27 cellular contexts compared by ENCODE assay signal in the genomic region with DNA sequence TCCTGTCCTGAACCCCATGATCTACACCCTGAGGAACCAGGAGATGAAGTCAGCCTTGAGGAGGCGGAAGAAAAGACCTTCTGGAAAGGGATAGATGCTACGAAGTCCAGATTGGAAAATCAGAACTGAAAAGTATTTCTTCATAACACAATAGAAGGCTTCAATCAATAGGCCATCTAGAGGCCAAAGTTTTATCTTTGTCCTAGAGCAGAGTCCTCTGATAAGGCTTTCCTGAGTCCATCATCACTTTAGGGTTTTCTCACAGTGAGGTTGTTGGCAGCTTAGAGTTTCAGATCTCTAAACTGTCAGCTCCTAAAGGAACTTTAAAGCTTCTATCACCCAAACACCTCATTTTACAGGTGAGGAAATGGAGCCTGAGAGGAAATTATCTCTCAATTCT. TPM values are rescaled to one million over a fixed set of nuclear protein-coding genes. Genes with fewer than 3 reads are reported as not detected.
DNase-seq lines count a peak whose midpoint lies in the region; ATAC-seq, FAIRE-seq and TF ChIP-seq lines count a peak whose summit lies in the region.
"Had no signal": no experiment of that assay in that cellular context is flagged by ENCODE, and none has a peak within 500 bp of the region (broad histone marks: within the 10 kb centered on the region; RNA-seq: fewer than 3 reads in every experiment).

No MANE protein-coding gene starts in this region.

- H3K4me2 ChIP-seq in OCI-LY3 (ENCODE audit: low read length) (no peak overlapping the region), HepG2 (ENCODE audit: low read depth, low read length) (no peak overlapping the region), mesendoderm (ENCODE audit: low read length) (no peak overlapping the region)
- H3K4me2 ChIP-seq: A549; BLaER1 treated with 17β-estradiol and CSF1 and Interleukin-3, amounts not matched to agents 10 nM and 100 nM; GM23338 had no signal

- no peak overlapping the region for H3K23ac ChIP-seq in mesendoderm (ENCODE audit: low read length)

- intact Hi-C loops in HepG2 (cut with micrococcal nuclease; ENCODE audit: unreplicated experiment), result no loop called here
- intact Hi-C loops in natural killer cell (cut with micrococcal nuclease), result no loop called here

- WGBS in HepG2 (ENCODE audit: low lambda C conversion rate), result 18% methylated on average over 2 of the region's 2 CpGs
- no CpG with 5 or more reads among the region's 2 CpGs for WGBS in mesendoderm (ENCODE audit: extremely low coverage, insufficient coverage, low lambda C conversion rate)

- BruUV-seq in HepG2 (replicated peaks; lab: Mats Ljungman, UMichigan), result no TSS peak

- no peak overlapping the region for H3K9ac ChIP-seq in OCI-LY3 (ENCODE audit: low read length)
- H3K9ac ChIP-seq in HepG2 (ENCODE audit: insufficient read depth, low read depth, low read length), result no peak overlapping the region
- H3K9ac ChIP-seq in mesendoderm (ENCODE audit: low read length), result no peak overlapping the region
- H3K9ac ChIP-seq: BLaER1 treated with 17β-estradiol and CSF1 and Interleukin-3, amounts not matched to agents 10 nM and 100 nM had no signal

- H4K20me1 ChIP-seq in OCI-LY3 (ENCODE audit: insufficient read depth, low read length) (no peaks in the 10 kb centered on the region), HepG2 (ENCODE audit: insufficient read depth, low read length) (no peaks in the 10 kb centered on the region)
- H4K20me1 ChIP-seq: BLaER1 treated with 17β-estradiol and CSF1 and Interleukin-3, amounts not matched to agents 10 nM and 100 nM had no signal

- H2BK5ac ChIP-seq in mesendoderm (ENCODE audit: low read length), result no peak overlapping the region

- H3K4me1 ChIP-seq in OCI-LY3 (ENCODE audit: low read length) (peaks cover under 1% of the 10 kb centered on the region), HepG2 (ENCODE audit: insufficient read depth, low read length) (peaks cover 19% of the 10 kb centered on the region), mesendoderm (ENCODE audit: control insufficient read depth, low read depth, low read length) (peaks cover 6% of the 10 kb centered on the region)
- H3K4me1 ChIP-seq: A549, BE2C had no signal

- CTCF ChIA-PET in HepG2 (lab: Yijun Ruan, JAX; ENCODE audit: low intra/inter-chr PET ratio, low total read pairs), result no interaction called here
- CTCF ChIA-PET in activated CD4-positive, alpha-beta memory T cell treated with anti-CD3 and anti-CD28 coated beads, Interleukin-2, amount 10 ng/mL, durations not matched to agents 7 days and 5 days (lab: Charles Lee), result interaction anchor here (1.3 kb wide), 1 partner anchor 387 kb away, joined by 4 read pairs; no protein-coding TSS in a partner anchor

- H3K4me3 ChIP-seq in OCI-LY3 (ENCODE audit: low read length) (no peak overlapping the region), HepG2 (replicated peaks in 1 of 3; ENCODE audit: insufficient read depth in 1 of 3, low read depth in 2 of 3, low read length in 3 of 3) (no peak overlapping the region), mesendoderm (ENCODE audit: low read length) (no peak overlapping the region)
- H3K4me3 ChIP-seq: A549; BLaER1 treated with 17β-estradiol and CSF1 and Interleukin-3, amounts not matched to agents 10 nM and 100 nM; GM12878; GM23338 had no signal

- no peak for FAIRE-seq in HepG2 (lab: Jason Lieb, UNC)
- FAIRE-seq: A549, D721Med, G401.6, GM12878, GM18507 had no signal

- POLR2A ChIA-PET in HepG2 (lab: Yijun Ruan, JAX), result no interaction called here
- POLR2A ChIA-PET in activated CD4-positive, alpha-beta memory T cell treated with anti-CD3 and anti-CD28 coated beads, Interleukin-2, amount 10 ng/mL, durations not matched to agents 7 days and 5 days (lab: Charles Lee), result no interaction called here

- H4K8ac ChIP-seq in mesendoderm (ENCODE audit: low read depth, low read length), result no peak overlapping the region

- H3K36me3 ChIP-seq in OCI-LY3 (replicated peaks; ENCODE audit: low read depth, low read length), result no peaks in the 10 kb centered on the region
- H3K36me3 ChIP-seq in HepG2 (replicated peaks in 1 of 2; ENCODE audit: control insufficient read depth in 1 of 2, insufficient read depth in 2 of 2, low read length in 2 of 2), result no peaks in the 10 kb centered on the region
- H3K36me3 ChIP-seq in mesendoderm (ENCODE audit: control insufficient read depth, insufficient read depth, low read length), result no peaks in the 10 kb centered on the region
- H3K36me3 ChIP-seq: BE2C; BLaER1 treated with 17β-estradiol and CSF1 and Interleukin-3, amounts not matched to agents 10 nM and 100 nM had no signal

- H2BK120ac ChIP-seq in mesendoderm (ENCODE audit: low read depth, low read length), result no peak overlapping the region

- peak overlapping the region; percentile 22 for H3K56ac ChIP-seq in mesendoderm (ENCODE audit: low read length)

- H3K9me3 ChIP-seq in OCI-LY3 (ENCODE audit: insufficient read depth, low read length), result no peaks in the 10 kb centered on the region
- H3K9me3 ChIP-seq in HepG2 (ENCODE audit: low read length), result no peaks in the 10 kb centered on the region
- H3K9me3 ChIP-seq: A549; BE2C; BLaER1 treated with 17β-estradiol and CSF1 and Interleukin-3, amounts not matched to agents 10 nM and 100 nM had no signal

- H3K18ac ChIP-seq in mesendoderm (ENCODE audit: low read length), result no peak overlapping the region

- H3K79me2 ChIP-seq in OCI-LY3 (ENCODE audit: low read length), result no peaks in the 10 kb centered on the region
- H3K79me2 ChIP-seq in HepG2 (ENCODE audit: insufficient read depth, low read length), result no peaks in the 10 kb centered on the region
- H3K79me2 ChIP-seq in mesendoderm (ENCODE audit: control insufficient read depth, insufficient read depth, low read length), result no peaks in the 10 kb centered on the region

- H3K27me3 Mint-ChIP-seq in natural killer cell (ENCODE audit: low read depth in 2 of 2), result peaks cover 0 to 4% of the 10 kb centered on the region in 2 donors
- H3K27me3 Mint-ChIP-seq in activated CD4-positive, alpha-beta memory T cell treated with anti-CD3 and anti-CD28 coated beads, Interleukin-2, amount 10 ng/mL, durations not matched to agents 7 days and 5 days, result peaks cover 2% of the 10 kb centered on the region
- H3K27me3 Mint-ChIP-seq: CD4-positive, alpha-beta T cell had no signal

- H2AFZ ChIP-seq in OCI-LY3 (ENCODE audit: low read depth, low read length) (0 out of 2 replicates have a peak overlapping the region, but pooled peaks have one; percentile 39), HepG2 (ENCODE audit: low read length) (no peak overlapping the region)
- H2AFZ ChIP-seq: GM23338 had no signal

- no peak overlapping the region for H2AK5ac ChIP-seq in mesendoderm (ENCODE audit: low read length)

- H4K5ac ChIP-seq in mesendoderm (ENCODE audit: low read length), result no peak overlapping the region

- H3K36me3 Mint-ChIP-seq in natural killer cell, result no peaks in the 10 kb centered on the region
- no peaks in the 10 kb centered on the region for H3K36me3 Mint-ChIP-seq in activated CD4-positive, alpha-beta memory T cell treated with anti-CD3 and anti-CD28 coated beads, Interleukin-2, amount 10 ng/mL, durations not matched to agents 7 days and 5 days (ENCODE audit: low read depth)
- H3K36me3 Mint-ChIP-seq: CD14-positive monocyte; CD8-positive, alpha-beta memory T cell had no signal

- H3K79me1 ChIP-seq in mesendoderm (ENCODE audit: low read length), result no peaks in the 10 kb centered on the region

- H3K27me3 ChIP-seq in OCI-LY3 (ENCODE audit: low read depth, low read length), result no peaks in the 10 kb centered on the region
- peaks cover 0 to 4% of the 10 kb centered on the region in 2 experiments; a peak in 1 of 5 replicates for H3K27me3 ChIP-seq in HepG2 (ENCODE audit: control insufficient read depth in 1 of 2, insufficient read depth in 2 of 2, low read length in 2 of 2)
- H3K27me3 ChIP-seq in mesendoderm (ENCODE audit: insufficient read depth, low read length, poor library complexity), result no peaks in the 10 kb centered on the region
- H3K27me3 ChIP-seq: BE2C; BLaER1 treated with 17β-estradiol and CSF1 and Interleukin-3, amounts not matched to agents 10 nM and 100 nM had no signal

- TF ChIP-seq POLR2A in HepG2 (IDR thresholded peaks at IDR 0.05; ENCODE audit: insufficient read depth in 1 of 2, low read depth in 2 of 2, low read length in 2 of 2), result no peak

- H3K27ac ChIP-seq in OCI-LY3 (ENCODE audit: low read length) (no peak overlapping the region), HepG2 (ENCODE audit: extremely low read length, insufficient read depth, low read length) (no peak overlapping the region), mesendoderm (ENCODE audit: low read depth, low read length) (no peak overlapping the region)
- H3K27ac ChIP-seq: A549; BLaER1 treated with 17β-estradiol and CSF1 and Interleukin-3, amounts not matched to agents 10 nM and 100 nM had no signal

- H3K27ac Mint-ChIP-seq in natural killer cell, result no peak overlapping the region
- no peak overlapping the region for H3K27ac Mint-ChIP-seq in activated CD4-positive, alpha-beta memory T cell treated with anti-CD3 and anti-CD28 coated beads, Interleukin-2, amount 10 ng/mL, durations not matched to agents 7 days and 5 days
- H3K27ac Mint-ChIP-seq: CD14-positive monocyte; CD4-positive, alpha-beta T cell; GM23338; H9 had no signal

- peak; percentile 48 for ATAC-seq in HepG2
- no peak for ATAC-seq in natural killer cell
- ATAC-seq: A549, GM12878, GM23338, HCT116 had no signal

- no peak; the same call in 1 of the 2 replicates for TF ChIP-seq CTCF in OCI-LY3 (IDR thresholded peaks at IDR 0.05; ENCODE audit: low read depth, low read length)
- TF ChIP-seq CTCF in HepG2 (CRISPR knock-in tag; IDR thresholded peaks at IDR 0.05), result no peak
- TF ChIP-seq CTCF in natural killer cell (IDR thresholded peaks at IDR 0.05), result no peak

- no peak for TF ChIP-seq RAD21 in HepG2 (CRISPR knock-in tag; IDR thresholded peaks at IDR 0.05)

- no peak overlapping the region for H3K4me3 Mint-ChIP-seq in natural killer cell
- H3K4me3 Mint-ChIP-seq in activated CD4-positive, alpha-beta memory T cell treated with anti-CD3 and anti-CD28 coated beads, Interleukin-2, amount 10 ng/mL, durations not matched to agents 7 days and 5 days, result no peak overlapping the region
- H3K4me3 Mint-ChIP-seq: CD14-positive monocyte; CD4-positive, alpha-beta T cell; CD8-positive, alpha-beta memory T cell; GM23338; H9 had no signal

- H2BK15ac ChIP-seq in mesendoderm (replicated peaks; ENCODE audit: low read depth), result no peak overlapping the region

- no peaks in the 10 kb centered on the region for H3K9me3 Mint-ChIP-seq in natural killer cell
- no peaks in the 10 kb centered on the region for H3K9me3 Mint-ChIP-seq in activated CD4-positive, alpha-beta memory T cell treated with anti-CD3 and anti-CD28 coated beads, Interleukin-2, amount 10 ng/mL, durations not matched to agents 7 days and 5 days
- H3K9me3 Mint-ChIP-seq: CD4-positive, alpha-beta T cell; CD8-positive, alpha-beta memory T cell; GM23338 had no signal

- DNase-seq in HepG2 (ENCODE audit: low spot score), result no peak
- no peak for DNase-seq in mesendoderm
- no peak for DNase-seq in natural killer cell
- DNase-seq in epidermal melanocyte (ENCODE audit: insufficient read length, low spot score), result no peak
- no peak for DNase-seq in activated CD4-positive, alpha-beta memory T cell treated with anti-CD3 and anti-CD28 coated beads, Interleukin-2, amount 10 ng/mL, durations not matched to agents 7 days and 5 days
- no peak for DNase-seq in DMS53 treated with DMSO at 0.1 percent for 48 hours (lab: John Stamatoyannopoulos, UW; ENCODE audit: unreplicated experiment)
- DNase-seq: 8988T; ACHN; AML-193; BE2C; CD4-positive, alpha-beta T cell; CD8-positive, alpha-beta memory T cell; DMS 273 treated with DMSO at 0.1 percent for 48 hours; DMS79 treated with DMSO at 0.1 percent for 48 hours; H9 had no signal

- H3K4ac ChIP-seq in mesendoderm (ENCODE audit: low read depth, low read length), result no peak overlapping the region

- in situ Hi-C loops in HepG2 (cut with HindIII; ENCODE audit: extremely low pct_ligation_motif_present, low pct_unique_long_range_greater_than_20kb), result no loop called here

- peaks cover 16 to 17% of the 10 kb centered on the region in 2 donors for H3K4me1 Mint-ChIP-seq in natural killer cell
- peaks cover 6% of the 10 kb centered on the region for H3K4me1 Mint-ChIP-seq in activated CD4-positive, alpha-beta memory T cell treated with anti-CD3 and anti-CD28 coated beads, Interleukin-2, amount 10 ng/mL, durations not matched to agents 7 days and 5 days

- TF ChIP-seq EP300 in HepG2 (IDR thresholded peaks at IDR 0.05; ENCODE audit: low read depth in 2 of 2, low read length in 2 of 2), result no peak
- TF ChIP-seq EP300 in HepG2 (CRISPR knock-in tag; IDR thresholded peaks at IDR 0.05; ENCODE audit: borderline replicate concordance), result no peak

RNA-seq across cellular contexts. Expression of a gene that starts 21.3 kb away (rescaled TPM):
- not detected in 2 replicates for total RNA-seq in HepG2 (2016; rRNA removed; fragmentation: Illumina TruSeq; extraction: Trizol)
- not detected in 2 replicates for total RNA-seq in HepG2 (2016; cell fraction: cytosol; rRNA removed; fragmentation: Illumina TruSeq; extraction: Trizol; ENCODE audit: low read depth)
- not detected in 2 replicates for total RNA-seq in HepG2 (2016; cell fraction: insoluble cytoplasmic fraction; rRNA removed; fragmentation: Illumina TruSeq; extraction: Trizol)
- not detected in 2 replicates for total RNA-seq in HepG2 (2016; cell fraction: membrane; rRNA removed; fragmentation: Illumina TruSeq; extraction: Trizol)
- total RNA-seq in HepG2 (2016; cell fraction: nucleus; rRNA removed; fragmentation: Illumina TruSeq; extraction: Trizol), result not detected in 2 replicates
- polyA plus RNA-seq in HepG2 (2011; rRNA removed), result not detected in 2 replicates
- polyA plus RNA-seq in HepG2 (2011; cell fraction: cytosol; rRNA removed), result not detected in 2 replicates
- not detected in 2 replicates for polyA plus RNA-seq in HepG2 (2011; cell fraction: nucleus; rRNA removed)
- not detected in 2 replicates for polyA plus RNA-seq in HepG2 (2012)
- not detected in 2 replicates for polyA plus RNA-seq in HepG2 (2016; cell fraction: cytosol; fragmentation: Illumina TruSeq; extraction: Trizol; ENCODE audit: low read depth)
- not detected in 2 replicates for polyA plus RNA-seq in HepG2 (2016; cell fraction: insoluble cytoplasmic fraction; fragmentation: Illumina TruSeq; extraction: Trizol; ENCODE audit: low read depth)
- not detected in 2 replicates for polyA plus RNA-seq in HepG2 (2016; cell fraction: membrane; fragmentation: Illumina TruSeq; extraction: Trizol; ENCODE audit: low read depth)
- polyA plus RNA-seq in HepG2 (2016; cell fraction: nucleus; fragmentation: Illumina TruSeq; extraction: Trizol; ENCODE audit: insufficient read depth, low read depth), result not detected in 2 replicates
- not detected in 2 replicates for polyA minus RNA-seq in HepG2 (2011; rRNA and poly(A)+ RNA removed; ENCODE audit: low replicate concordance)
- not detected in 2 replicates for polyA minus RNA-seq in HepG2 (2011; cell fraction: cytosol; rRNA and poly(A)+ RNA removed)
- not detected in 2 replicates for polyA minus RNA-seq in HepG2 (2011; cell fraction: nucleus; rRNA and poly(A)+ RNA removed)
- polyA plus RNA-seq in mesendoderm (2013, experiment 1 of 2), result not detected
- not detected for polyA plus RNA-seq in mesendoderm (2013, experiment 2 of 2)
- not detected for total RNA-seq in natural killer cell
- not detected for total RNA-seq in activated CD4-positive, alpha-beta memory T cell treated with anti-CD3 and anti-CD28 coated beads, Interleukin-2, amount 10 ng/mL, durations not matched to agents 7 days and 5 days
- total RNA-seq: CD4-positive, alpha-beta T cell; CD8-positive, alpha-beta memory T cell; Daoy; GM12878; GM23338; H4; H9 had no signal
- polyA plus RNA-seq: A549; CD14-positive monocyte; CD8-positive, alpha-beta memory T cell; GM12878; GM23338 had no signal

RNA-seq across cellular contexts. Expression of a gene that starts 29.2 kb away (rescaled TPM):
- total RNA-seq in HepG2 (2016; rRNA removed; fragmentation: Illumina TruSeq; extraction: Trizol) (not detected in 2 replicates), natural killer cell (not detected)
- not detected in 2 replicates for total RNA-seq in HepG2 (2016; cell fraction: cytosol; rRNA removed; fragmentation: Illumina TruSeq; extraction: Trizol; ENCODE audit: low read depth)
- not detected in 2 replicates for total RNA-seq in HepG2 (2016; cell fraction: insoluble cytoplasmic fraction; rRNA removed; fragmentation: Illumina TruSeq; extraction: Trizol)
- not detected in 2 replicates for total RNA-seq in HepG2 (2016; cell fraction: membrane; rRNA removed; fragmentation: Illumina TruSeq; extraction: Trizol)
- not detected in 2 replicates for total RNA-seq in HepG2 (2016; cell fraction: nucleus; rRNA removed; fragmentation: Illumina TruSeq; extraction: Trizol)
- not detected in 2 replicates for polyA plus RNA-seq in HepG2 (2011; rRNA removed)
- not detected in 2 replicates for polyA plus RNA-seq in HepG2 (2011; cell fraction: cytosol; rRNA removed)
- polyA plus RNA-seq in HepG2 (2011; cell fraction: nucleus; rRNA removed), result not detected in 2 replicates
- polyA plus RNA-seq in HepG2 (2012), result not detected in 2 replicates
- not detected in 2 replicates for polyA plus RNA-seq in HepG2 (2016; cell fraction: cytosol; fragmentation: Illumina TruSeq; extraction: Trizol; ENCODE audit: low read depth)
- polyA plus RNA-seq in HepG2 (2016; cell fraction: insoluble cytoplasmic fraction; fragmentation: Illumina TruSeq; extraction: Trizol; ENCODE audit: low read depth), result not detected in 2 replicates
- polyA plus RNA-seq in HepG2 (2016; cell fraction: membrane; fragmentation: Illumina TruSeq; extraction: Trizol; ENCODE audit: low read depth), result not detected in 2 replicates
- polyA plus RNA-seq in HepG2 (2016; cell fraction: nucleus; fragmentation: Illumina TruSeq; extraction: Trizol; ENCODE audit: insufficient read depth, low read depth), result not detected in 2 replicates
- not detected in 2 replicates for polyA minus RNA-seq in HepG2 (2011; rRNA and poly(A)+ RNA removed; ENCODE audit: low replicate concordance)
- polyA minus RNA-seq in HepG2 (2011; cell fraction: cytosol; rRNA and poly(A)+ RNA removed), result not detected in 2 replicates
- polyA minus RNA-seq in HepG2 (2011; cell fraction: nucleus; rRNA and poly(A)+ RNA removed), result not detected in 2 replicates
- not detected for polyA plus RNA-seq in mesendoderm (2013, experiment 1 of 2)
- polyA plus RNA-seq in mesendoderm (2013, experiment 2 of 2), result not detected
- not detected for total RNA-seq in activated CD4-positive, alpha-beta memory T cell treated with anti-CD3 and anti-CD28 coated beads, Interleukin-2, amount 10 ng/mL, durations not matched to agents 7 days and 5 days
- total RNA-seq: CD4-positive, alpha-beta T cell; CD8-positive, alpha-beta memory T cell; Daoy; GM12878; GM23338; H4; H9 had no signal
- polyA plus RNA-seq: A549; CD14-positive monocyte; CD8-positive, alpha-beta memory T cell; GM12878; GM23338 had no signal

RNA-seq across cellular contexts. Expression of a gene that starts 59.5 kb away (rescaled TPM):
- total RNA-seq in HepG2 (2016; rRNA removed; fragmentation: Illumina TruSeq; extraction: Trizol), result not detected in 2 replicates
- not detected in 2 replicates for total RNA-seq in HepG2 (2016; cell fraction: cytosol; rRNA removed; fragmentation: Illumina TruSeq; extraction: Trizol; ENCODE audit: low read depth)
- total RNA-seq in HepG2 (2016; cell fraction: insoluble cytoplasmic fraction; rRNA removed; fragmentation: Illumina TruSeq; extraction: Trizol), result not detected in 2 replicates
- not detected in 2 replicates for total RNA-seq in HepG2 (2016; cell fraction: membrane; rRNA removed; fragmentation: Illumina TruSeq; extraction: Trizol)
- total RNA-seq in HepG2 (2016; cell fraction: nucleus; rRNA removed; fragmentation: Illumina TruSeq; extraction: Trizol), result not detected in 2 replicates
- not detected in 2 replicates for polyA plus RNA-seq in HepG2 (2011; rRNA removed)
- polyA plus RNA-seq in HepG2 (2011; cell fraction: cytosol; rRNA removed), result not detected in 2 replicates
- polyA plus RNA-seq in HepG2 (2011; cell fraction: nucleus; rRNA removed), result not detected in 2 replicates
- not detected in 2 replicates for polyA plus RNA-seq in HepG2 (2012)
- not detected in 2 replicates for polyA plus RNA-seq in HepG2 (2016; cell fraction: cytosol; fragmentation: Illumina TruSeq; extraction: Trizol; ENCODE audit: low read depth)
- polyA plus RNA-seq in HepG2 (2016; cell fraction: insoluble cytoplasmic fraction; fragmentation: Illumina TruSeq; extraction: Trizol; ENCODE audit: low read depth), result not detected in 2 replicates
- not detected in 2 replicates for polyA plus RNA-seq in HepG2 (2016; cell fraction: membrane; fragmentation: Illumina TruSeq; extraction: Trizol; ENCODE audit: low read depth)
- not detected in 2 replicates for polyA plus RNA-seq in HepG2 (2016; cell fraction: nucleus; fragmentation: Illumina TruSeq; extraction: Trizol; ENCODE audit: insufficient read depth, low read depth)
- polyA minus RNA-seq in HepG2 (2011; rRNA and poly(A)+ RNA removed; ENCODE audit: low replicate concordance), result not detected in 2 replicates
- polyA minus RNA-seq in HepG2 (2011; cell fraction: cytosol; rRNA and poly(A)+ RNA removed), result not detected in 2 replicates
- polyA minus RNA-seq in HepG2 (2011; cell fraction: nucleus; rRNA and poly(A)+ RNA removed), result not detected in 2 replicates
- polyA plus RNA-seq in mesendoderm (2013, experiment 1 of 2), result not detected
- not detected for polyA plus RNA-seq in mesendoderm (2013, experiment 2 of 2)
- not detected for total RNA-seq in natural killer cell
- total RNA-seq in activated CD4-positive, alpha-beta memory T cell treated with anti-CD3 and anti-CD28 coated beads, Interleukin-2, amount 10 ng/mL, durations not matched to agents 7 days and 5 days, result not detected
- total RNA-seq: CD4-positive, alpha-beta T cell; CD8-positive, alpha-beta memory T cell; Daoy; GM12878; GM23338; H4; H9 had no signal
- polyA plus RNA-seq: A549; CD14-positive monocyte; CD8-positive, alpha-beta memory T cell; GM12878; GM23338 had no signal
